31 cellular contexts compared by ENCODE assay signal in genomic region chr3:119378259-119378658, GRCh38.
"Had no signal": no experiment of that assay in that cellular context is flagged by ENCODE, and none has a peak within 500 bp of the region (broad histone marks: within the 10 kb centered on the region; RNA-seq: fewer than 3 reads in every experiment).

No MANE protein-coding gene starts in this region.

- ATAC-seq: activated CD4-positive, CD25-positive, alpha-beta regulatory T cell treated with anti-CD3 and anti-CD28 coated beads, Interleukin-2, amount 50 U/mL, for 24 hours; activated CD8-positive, alpha-beta T cell treated with anti-CD3 and anti-CD28 coated beads for 36 hours; activated T-cell treated with anti-CD3 and anti-CD28 coated beads, Interleukin-2, amount 50 U/mL, for 4 hours; activated T-helper 17 cell treated with anti-CD3 and anti-CD28 coated beads, Interleukin-2, amount 50 U/mL, for 72 hours; body of pancreas; effector memory CD8-positive, alpha-beta T cell; gastroesophageal sphincter had no signal

- H3K27ac ChIP-seq: body of pancreas, esophagus muscularis mucosa, gastroesophageal sphincter, heart right ventricle, WERI-Rb-1 had no signal

- DNase-seq: activated B cell treated with CpG ODN at 0.5 μM for 24 hours; activated CD4-positive, alpha-beta T cell treated with anti-CD3 and anti-CD28 coated beads for 48 hours; activated CD4-positive, alpha-beta T cell treated with anti-CD3 and anti-CD28 coated beads, Interleukin-2, amount 50 U/mL, for 1 hour; activated CD4-positive, alpha-beta T cell treated with anti-CD3 and anti-CD28 coated beads, Interleukin-2, amount 50 U/mL, for 48 hours; activated CD8-positive, alpha-beta memory T cell treated with anti-CD3 and anti-CD28 coated beads for 24 hours; activated CD8-positive, alpha-beta T cell treated with anti-CD3 and anti-CD28 coated beads for 36 hours; activated effector memory CD4-positive, alpha-beta T cell treated with Interleukin-2 at 50 U/mL for 16 hours; activated gamma-delta T cell treated with Interleukin-2 at 50 U/mL for 16 hours; activated naive CD4-positive, alpha-beta T cell treated with anti-CD3 and anti-CD28 coated beads, Interleukin-2, amount 50 U/mL, for 16 hours; activated naive CD4-positive, alpha-beta T cell treated with Interleukin-2 at 50 U/mL for 16 hours; activated T-cell treated with anti-CD3 and anti-CD28 coated beads, Interleukin-2, amount 50 U/mL, for 4 hours; amniotic stem cell; aorta; body of pancreas; caudate nucleus; cortex of kidney; dermis blood vessel endothelial cell; effector CD4-positive, alpha-beta T cell; effector memory CD8-positive, alpha-beta T cell; erythroblast; foreskin melanocyte; heart right ventricle; T1000; WERI-Rb-1 had no signal

- H3K4me3 ChIP-seq: body of pancreas, esophagus muscularis mucosa, gastroesophageal sphincter, heart right ventricle had no signal

- H3K9me3 Mint-ChIP-seq: activated B cell treated with CpG ODN at 0.5 μM for 24 hours; activated CD8-positive, alpha-beta T cell treated with anti-CD3 and anti-CD28 coated beads for 36 hours; activated T-cell treated with anti-CD3 and anti-CD28 coated beads, Interleukin-2, amount 50 U/mL, for 4 hours; activated T-helper 17 cell treated with anti-CD3 and anti-CD28 coated beads, Interleukin-2, amount 50 U/mL, for 72 hours; effector memory CD8-positive, alpha-beta T cell; T-helper 1 cell treated with Interleukin-12 subunit alpha and Interleukin-12 subunit beta and Interleukin-4 antibody, amounts not matched to agents 30 μg/mL and 1 μg/mL, for 36 hours; T-helper 2 cell treated with Interferon-gamma antibody and Interleukin-4, amounts not matched to agents 5 μg/mL and 100 μg/mL, for 36 hours had no signal

- H3K36me3 ChIP-seq: WERI-Rb-1 had no signal

- H3K4me1 Mint-ChIP-seq: activated T-helper 17 cell treated with anti-CD3 and anti-CD28 coated beads, Interleukin-2, amount 50 U/mL, for 72 hours had no signal

- H3K27me3 ChIP-seq: body of pancreas, esophagus muscularis mucosa, gastroesophageal sphincter, heart right ventricle had no signal

- H3K27ac Mint-ChIP-seq: activated B cell treated with CpG ODN at 0.5 μM for 24 hours; activated CD8-positive, alpha-beta T cell treated with anti-CD3 and anti-CD28 coated beads for 36 hours; activated naive CD8-positive, alpha-beta T cell; activated T-helper 17 cell treated with anti-CD3 and anti-CD28 coated beads, Interleukin-2, amount 50 U/mL, for 72 hours; effector memory CD8-positive, alpha-beta T cell; T-helper 1 cell treated with Interleukin-12 subunit alpha and Interleukin-12 subunit beta and Interleukin-4 antibody, amounts not matched to agents 30 μg/mL and 1 μg/mL, for 36 hours; T-helper 2 cell treated with Interferon-gamma antibody and Interleukin-4, amounts not matched to agents 5 μg/mL and 100 μg/mL, for 36 hours had no signal

- H3K4me1 ChIP-seq: esophagus muscularis mucosa, gastroesophageal sphincter had no signal

- H3K9me3 ChIP-seq: body of pancreas, esophagus muscularis mucosa, gastroesophageal sphincter, heart right ventricle had no signal

- H3K27me3 Mint-ChIP-seq: activated B cell treated with CpG ODN at 0.5 μM for 24 hours; activated CD8-positive, alpha-beta T cell treated with anti-CD3 and anti-CD28 coated beads for 36 hours; activated naive CD8-positive, alpha-beta T cell; activated T-helper 17 cell treated with anti-CD3 and anti-CD28 coated beads, Interleukin-2, amount 50 U/mL, for 72 hours; effector memory CD8-positive, alpha-beta T cell had no signal

- H3K4me3 Mint-ChIP-seq: activated B cell treated with CpG ODN at 0.5 μM for 24 hours; activated CD8-positive, alpha-beta T cell treated with anti-CD3 and anti-CD28 coated beads for 36 hours; activated naive CD8-positive, alpha-beta T cell; activated T-cell treated with anti-CD3 and anti-CD28 coated beads, Interleukin-2, amount 50 U/mL, for 4 hours; activated T-helper 17 cell treated with anti-CD3 and anti-CD28 coated beads, Interleukin-2, amount 50 U/mL, for 72 hours; effector memory CD8-positive, alpha-beta T cell; T-helper 1 cell treated with Interleukin-12 subunit alpha and Interleukin-12 subunit beta and Interleukin-4 antibody, amounts not matched to agents 30 μg/mL and 1 μg/mL, for 36 hours; T-helper 2 cell treated with Interferon-gamma antibody and Interleukin-4, amounts not matched to agents 5 μg/mL and 100 μg/mL, for 36 hours had no signal
